In genomic region chr12:63989301-63989845, GRCh38 we compare ENCODE assay signal across 16 cellular contexts.
DNase-seq lines count a peak whose midpoint lies in the region; ATAC-seq and TF ChIP-seq lines count a peak whose summit lies in the region.
"Had no signal": no experiment of that assay in that cellular context is flagged by ENCODE, and none has a peak within 500 bp of the region (broad histone marks: within the 10 kb centered on the region; RNA-seq: fewer than 3 reads in every experiment).

No MANE protein-coding gene starts in this region.

- intact Hi-C loops in Right ventricle myocardium superior (cut with DNase I) = no loop called here

- H3K27me3 ChIP-seq in right atrium auricular region = no peaks in the 10 kb centered on the region
- H3K27me3 ChIP-seq: upper lobe of left lung had no signal

- no peaks in the 10 kb centered on the region for H3K9me3 ChIP-seq in right atrium auricular region
- H3K9me3 ChIP-seq: HAP-1, upper lobe of left lung had no signal

- no peaks in the 10 kb centered on the region for H3K36me3 ChIP-seq in right atrium auricular region
- H3K36me3 ChIP-seq: HAP-1, upper lobe of left lung had no signal

- peak; percentile 39 for ATAC-seq in Right ventricle myocardium superior (ENCODE audit: poor library complexity)
- ATAC-seq in HG02970 (IDR thresholded peaks at IDR 0.05; ENCODE audit: low FRiP score, unreplicated experiment) = no peak
- ATAC-seq: SK-N-SH treated with all-trans-retinoic acid at 6 μM for 48 hours had no signal

- TF ChIP-seq CTCF in right atrium auricular region (IDR thresholded peaks at IDR 0.05) (no peak), GM13976 (IDR thresholded peaks at IDR 0.05; ENCODE audit: borderline replicate concordance, control extremely low read depth, extremely low read depth, insufficient read depth, missing control alignments) (no peak)

- no peak overlapping the region for H3K27ac ChIP-seq in right atrium auricular region
- H3K27ac ChIP-seq: upper lobe of left lung had no signal

- H3K4me1 ChIP-seq in right atrium auricular region = peaks cover 0 to 5% of the 10 kb centered on the region in 2 donors
- H3K4me1 ChIP-seq: upper lobe of left lung had no signal

- in situ Hi-C loops in GM13976 (cut with MboI; ENCODE audit: low sequenced_read_pairs, unreplicated experiment) = no loop called here

- H3K4me3 ChIP-seq in right atrium auricular region = no peak overlapping the region
- H3K4me3 ChIP-seq: HAP-1, upper lobe of left lung had no signal

- DNase-seq in Right ventricle myocardium superior (no peak), right atrium auricular region (ENCODE audit: low spot score) (no peak), amniotic epithelial cell (ENCODE audit: low read depth) (peak; percentile 59), glomerular visceral epithelial cell (ENCODE audit: extremely low spot score) (peak; percentile 85), NCI-H524 treated with DMSO at 0.1 percent for 48 hours (lab: John Stamatoyannopoulos, UW) (no peak), GM13976 (ENCODE audit: low spot score) (no peak), NCI-H2081 treated with DMSO at 0.1 percent for 48 hours (lab: John Stamatoyannopoulos, UW) (no peak)
- DNase-seq: activated CD4-positive, alpha-beta T cell treated with anti-CD3 and anti-CD28 coated beads, Interleukin-2, amount 50 U/mL, for 48 hours; activated naive CD8-positive, alpha-beta T cell treated with anti-CD3 and anti-CD28 coated beads, Interleukin-2, amount 10 ng/mL, durations not matched to agents 7 days and 5 days; activated T-cell treated with anti-CD3 and anti-CD28 coated beads, Interleukin-2, amount 50 U/mL, for 48 hours; cerebellar nuclear complex; stimulated activated naive CD4-positive, alpha-beta T cell; upper lobe of left lung had no signal

Comparison
In these comparisons a context has a peak if more than half of its experiments do, and no peak if none do; other contexts are left out.
1. DNase-seq: peak in amniotic epithelial cell (single experiment) and glomerular visceral epithelial cell (single experiment); none in Right ventricle myocardium superior (single experiment), right atrium auricular region (single experiment), NCI-H524 treated with DMSO at 0.1 percent for 48 hours (single experiment), GM13976 (single experiment) and NCI-H2081 treated with DMSO at 0.1 percent for 48 hours (single experiment).